Comparison of ENCODE assay signal across 27 cellular contexts in genomic region chr11:128871165-128871564, GRCh38. TPM values are rescaled to one million over a fixed set of nuclear protein-coding genes. Genes with fewer than 3 reads are reported as not detected.
DNase-seq lines count a peak whose midpoint lies in the region; ATAC-seq, FAIRE-seq and TF ChIP-seq lines count a peak whose summit lies in the region.
"Had no signal": no experiment of that assay in that cellular context is flagged by ENCODE, and none has a peak within 500 bp of the region (broad histone marks: within the 10 kb centered on the region; RNA-seq: fewer than 3 reads in every experiment).

No MANE protein-coding gene starts in this region.

- no peak overlapping the region for H3K4me2 ChIP-seq in HepG2 (ENCODE audit: low read depth, low read length)
- H3K4me2 ChIP-seq in mesendoderm (ENCODE audit: low read length): no peak overlapping the region
- H3K4me2 ChIP-seq: BLaER1 treated with 17β-estradiol and CSF1 and Interleukin-3, amounts not matched to agents 10 nM and 100 nM had no signal

- no TSS peak for BruUV-seq in HepG2 (replicated peaks; lab: Mats Ljungman, UMichigan)

- ATAC-seq in HepG2 (no peak), right lobe of liver (no peak), psoas muscle (no peak)
- ATAC-seq: Panc1, SK-N-SH treated with all-trans-retinoic acid at 6 μM for 48 hours had no signal

- no peaks in the 10 kb centered on the region for H3K79me1 ChIP-seq in mesendoderm (ENCODE audit: low read length)

- no peak overlapping the region for H3K56ac ChIP-seq in mesendoderm (ENCODE audit: low read length)

- H3K79me2 ChIP-seq in HepG2 (ENCODE audit: insufficient read depth, low read length): no peaks in the 10 kb centered on the region
- no peaks in the 10 kb centered on the region for H3K79me2 ChIP-seq in mesendoderm (ENCODE audit: control insufficient read depth, insufficient read depth, low read length)

- H4K5ac ChIP-seq in mesendoderm (ENCODE audit: low read length): no peak overlapping the region

- H4K20me1 ChIP-seq in HepG2 (ENCODE audit: insufficient read depth, low read length): no peaks in the 10 kb centered on the region
- H4K20me1 ChIP-seq: BLaER1 treated with 17β-estradiol and CSF1 and Interleukin-3, amounts not matched to agents 10 nM and 100 nM had no signal

- H3K4me1 Mint-ChIP-seq in endodermal cell: peaks cover 31% of the 10 kb centered on the region
- H3K4me1 Mint-ChIP-seq: CD4-positive, alpha-beta memory T cell had no signal

- H2BK15ac ChIP-seq in mesendoderm (replicated peaks; ENCODE audit: low read depth): no peak overlapping the region

- H3K36me3 ChIP-seq in HepG2 (replicated peaks in 1 of 2; ENCODE audit: control insufficient read depth in 1 of 2, insufficient read depth in 2 of 2, low read length in 2 of 2) (no peaks in the 10 kb centered on the region), right lobe of liver (no peaks in the 10 kb centered on the region), endodermal cell (ENCODE audit: control insufficient read depth, insufficient read depth, low read length) (no peaks in the 10 kb centered on the region), mesendoderm (ENCODE audit: control insufficient read depth, insufficient read depth, low read length) (no peaks in the 10 kb centered on the region), esophagus muscularis mucosa (no peaks in the 10 kb centered on the region), psoas muscle (ENCODE audit: insufficient read depth in 1 of 2, low read depth in 1 of 2) (no peaks in the 10 kb centered on the region)
- H3K36me3 ChIP-seq: BLaER1 treated with 17β-estradiol and CSF1 and Interleukin-3, amounts not matched to agents 10 nM and 100 nM had no signal

- H3K9ac ChIP-seq in HepG2 (ENCODE audit: insufficient read depth, low read depth, low read length) (no peak overlapping the region), endodermal cell (ENCODE audit: extremely low read depth, low read length, poor library complexity, severe bottlenecking) (no peak overlapping the region), mesendoderm (ENCODE audit: low read length) (no peak overlapping the region)
- H3K9ac ChIP-seq: BLaER1 treated with 17β-estradiol and CSF1 and Interleukin-3, amounts not matched to agents 10 nM and 100 nM; GM23248 had no signal

- H3K36me3 Mint-ChIP-seq in endodermal cell (ENCODE audit: low read depth): no peaks in the 10 kb centered on the region
- H3K36me3 Mint-ChIP-seq: CD4-positive, alpha-beta memory T cell had no signal

- H2AFZ ChIP-seq in HepG2 (ENCODE audit: low read length): no peak overlapping the region
- H2AFZ ChIP-seq: GM23248 had no signal

- POLR2A ChIA-PET in HepG2 (lab: Yijun Ruan, JAX): no interaction called here

- no peaks in the 10 kb centered on the region for H3K9me3 Mint-ChIP-seq in endodermal cell
- H3K9me3 Mint-ChIP-seq: CD4-positive, alpha-beta memory T cell had no signal

- TF ChIP-seq RAD21 in HepG2 (CRISPR knock-in tag; IDR thresholded peaks at IDR 0.05): no peak

- peaks cover 9% of the 10 kb centered on the region for H3K27me3 Mint-ChIP-seq in endodermal cell (ENCODE audit: insufficient read depth)
- H3K27me3 Mint-ChIP-seq: CD4-positive, alpha-beta memory T cell had no signal

- H3K27me3 ChIP-seq in HepG2 (ENCODE audit: control insufficient read depth in 1 of 2, insufficient read depth in 2 of 2, low read length in 2 of 2) (peaks cover 3 to 14% of the 10 kb centered on the region in 2 experiments; a peak in 4 of 5 replicates), right lobe of liver (no peaks in the 10 kb centered on the region), endodermal cell (ENCODE audit: control insufficient read depth, insufficient read depth, low read length, poor library complexity, severe bottlenecking) (no peaks in the 10 kb centered on the region), mesendoderm (ENCODE audit: insufficient read depth, low read length, poor library complexity) (no peaks in the 10 kb centered on the region), esophagus muscularis mucosa (no peaks in the 10 kb centered on the region), psoas muscle (ENCODE audit: insufficient read depth in 3 of 3, low read length in 2 of 3) (peaks cover 0 to 2% (median 0%) of the 10 kb centered on the region in 3 donors)
- H3K27me3 ChIP-seq: BLaER1 treated with 17β-estradiol and CSF1 and Interleukin-3, amounts not matched to agents 10 nM and 100 nM had no signal

- TF ChIP-seq CTCF in HepG2 (CRISPR knock-in tag; IDR thresholded peaks at IDR 0.05): no peak
- TF ChIP-seq CTCF in right lobe of liver (IDR thresholded peaks at IDR 0.05): no peak
- TF ChIP-seq CTCF in endodermal cell (conservative IDR thresholded peaks at IDR 0.05): no peak
- no peak for TF ChIP-seq CTCF in esophagus muscularis mucosa (IDR thresholded peaks at IDR 0.05)
- no peak for TF ChIP-seq CTCF in psoas muscle (IDR thresholded peaks at IDR 0.05)

- TF ChIP-seq EP300 in HepG2 (IDR thresholded peaks at IDR 0.05; ENCODE audit: low read depth in 2 of 2, low read length in 2 of 2): no peak
- no peak for TF ChIP-seq EP300 in HepG2 (CRISPR knock-in tag; IDR thresholded peaks at IDR 0.05; ENCODE audit: borderline replicate concordance)
- no peak for TF ChIP-seq EP300 in esophagus muscularis mucosa (IDR thresholded peaks at IDR 0.05)

- H3K27ac ChIP-seq in HepG2 (ENCODE audit: extremely low read length, insufficient read depth, low read length) (no peak overlapping the region), right lobe of liver (no peak overlapping the region), endodermal cell (ENCODE audit: low read depth, low read length) (no peak overlapping the region), mesendoderm (ENCODE audit: low read depth, low read length) (no peak overlapping the region), esophagus muscularis mucosa (replicated peaks in 1 of 4) (no peak overlapping the region), psoas muscle (no peak overlapping the region)
- H3K27ac ChIP-seq: BLaER1 treated with 17β-estradiol and CSF1 and Interleukin-3, amounts not matched to agents 10 nM and 100 nM; GM23248 had no signal

- TF ChIP-seq POLR2A in HepG2 (IDR thresholded peaks at IDR 0.05; ENCODE audit: insufficient read depth in 1 of 2, low read depth in 2 of 2, low read length in 2 of 2): no peak
- TF ChIP-seq POLR2A in right lobe of liver (IDR thresholded peaks at IDR 0.05): no peak
- no peak for TF ChIP-seq POLR2A in esophagus muscularis mucosa (IDR thresholded peaks at IDR 0.05; ENCODE audit: low read depth)

- H3K27ac Mint-ChIP-seq in endodermal cell: no peak overlapping the region
- H3K27ac Mint-ChIP-seq: CD4-positive, alpha-beta memory T cell had no signal

- no peak overlapping the region for H4K8ac ChIP-seq in mesendoderm (ENCODE audit: low read depth, low read length)

- no peak overlapping the region for H3K23ac ChIP-seq in mesendoderm (ENCODE audit: low read length)

- in situ Hi-C loops in HepG2 (cut with HindIII; ENCODE audit: extremely low pct_ligation_motif_present, low pct_unique_long_range_greater_than_20kb): no loop called here

- H3K18ac ChIP-seq in mesendoderm (ENCODE audit: low read length): no peak overlapping the region

- H3K4me3 ChIP-seq in HepG2 (replicated peaks in 1 of 3; ENCODE audit: insufficient read depth in 1 of 3, low read depth in 2 of 3, low read length in 3 of 3) (no peak overlapping the region), right lobe of liver (no peak overlapping the region), endodermal cell (ENCODE audit: low read length) (no peak overlapping the region), mesendoderm (ENCODE audit: low read length) (no peak overlapping the region), esophagus muscularis mucosa (no peak overlapping the region), psoas muscle (no peak overlapping the region)
- H3K4me3 ChIP-seq: BLaER1 treated with 17β-estradiol and CSF1 and Interleukin-3, amounts not matched to agents 10 nM and 100 nM; GM23248 had no signal

- no peak overlapping the region for H2AK5ac ChIP-seq in mesendoderm (ENCODE audit: low read length)

- no peak overlapping the region for H3K4me3 Mint-ChIP-seq in endodermal cell
- H3K4me3 Mint-ChIP-seq: CD4-positive, alpha-beta memory T cell had no signal

- H3K4me1 ChIP-seq in HepG2 (ENCODE audit: insufficient read depth, low read length) (0 out of 2 replicates have a peak, but pooled peaks cover 2% of the 10 kb centered on the region), right lobe of liver (no peaks in the 10 kb centered on the region), endodermal cell (ENCODE audit: control insufficient read depth, insufficient read depth, low read length) (peaks cover 22% of the 10 kb centered on the region), mesendoderm (ENCODE audit: control insufficient read depth, low read depth, low read length) (peaks cover 6% of the 10 kb centered on the region), esophagus muscularis mucosa (no peaks in the 10 kb centered on the region), psoas muscle (no peaks in the 10 kb centered on the region)
- H3K4me1 ChIP-seq: Caco-2 had no signal

- no peaks in the 10 kb centered on the region for H3K9me3 ChIP-seq in HepG2 (ENCODE audit: low read length)
- no peaks in the 10 kb centered on the region for H3K9me3 ChIP-seq in right lobe of liver
- H3K9me3 ChIP-seq in endodermal cell (ENCODE audit: control insufficient read depth, low read length): no peaks in the 10 kb centered on the region
- no peaks in the 10 kb centered on the region for H3K9me3 ChIP-seq in esophagus muscularis mucosa
- no peaks in the 10 kb centered on the region for H3K9me3 ChIP-seq in psoas muscle
- H3K9me3 ChIP-seq: BLaER1 treated with 17β-estradiol and CSF1 and Interleukin-3, amounts not matched to agents 10 nM and 100 nM had no signal

- no peak overlapping the region for H2BK120ac ChIP-seq in mesendoderm (ENCODE audit: low read depth, low read length)

- FAIRE-seq in HepG2 (lab: Jason Lieb, UNC): no peak
- FAIRE-seq: GM12891 had no signal

- DNase-seq in HepG2 (ENCODE audit: low spot score): no peak
- DNase-seq in right lobe of liver: no peak
- DNase-seq in endodermal cell: peak; percentile 83
- DNase-seq in mesendoderm: peak; percentile 89
- no peak for DNase-seq in esophagus muscularis mucosa (ENCODE audit: extremely low spot score)
- no peak for DNase-seq in GM03348 (ENCODE audit: low spot score)
- DNase-seq in psoas muscle: no peak
- DNase-seq in NCI-H345 treated with DMSO at 0.1 percent for 48 hours (lab: John Stamatoyannopoulos, UW; ENCODE audit: unreplicated experiment): no peak
- DNase-seq: 8988T; Caco-2; CD4-positive, alpha-beta memory T cell; DND-41; GM23248; KBM-7; MM.1S; NCI-H1048; NCI-H1417 treated with DMSO at 0.1 percent for 48 hours; NCI-H187 treated with DMSO at 0.1 percent for 48 hours; NCI-H226; NCI-H524; NCI-H774; NK-92 treated with Interleukin-12 subunit alpha and Interleukin-12 subunit beta, amount 100 ng/mL, for 24 hours; SIG-M5 had no signal

- no peak overlapping the region for H2BK5ac ChIP-seq in mesendoderm (ENCODE audit: low read length)

- intact Hi-C loops in HepG2 (cut with micrococcal nuclease; ENCODE audit: unreplicated experiment) (no loop called here), right lobe of liver (cut with DNase I) (no loop called here), esophagus muscularis mucosa (cut with DNase I) (no loop called here), psoas muscle (cut with DNase I) (no loop called here)

- WGBS in HepG2 (ENCODE audit: low lambda C conversion rate): 60% methylated on average over 6 of the region's 6 CpGs
- 48% methylated on average over 5 of the region's 6 CpGs for WGBS in right lobe of liver (ENCODE audit: insufficient coverage, low coverage, low lambda C conversion rate, missing lambda C conversion rate)
- WGBS in endodermal cell (ENCODE audit: insufficient coverage in 1 of 2, insufficient read length in 1 of 2), 2 experiments: 39 to 46% methylated on average over 6 of the region's 6 CpGs
- no CpG with 5 or more reads among the region's 6 CpGs for WGBS in mesendoderm (ENCODE audit: extremely low coverage, insufficient coverage, low lambda C conversion rate)
- 64% methylated on average over 6 of the region's 6 CpGs for WGBS in esophagus muscularis mucosa
- WGBS in psoas muscle, 3 donors: 61 to 72% (median 69%) methylated on average over 6 of the region's 6 CpGs

- H3K4ac ChIP-seq in mesendoderm (ENCODE audit: low read depth, low read length): no peak overlapping the region

- CTCF ChIA-PET in HepG2 (lab: Yijun Ruan, JAX; ENCODE audit: low intra/inter-chr PET ratio, low total read pairs): no interaction called here

RNA-seq across cellular contexts. Expression of gene KCNJ1, which starts 4.1 kb away (rescaled TPM):
- not detected in 2 replicates for total RNA-seq in HepG2 (2016; rRNA removed; fragmentation: Illumina TruSeq; extraction: Trizol)
- not detected in 2 replicates for total RNA-seq in HepG2 (2016; cell fraction: cytosol; rRNA removed; fragmentation: Illumina TruSeq; extraction: Trizol; ENCODE audit: low read depth)
- total RNA-seq in HepG2 (2016; cell fraction: insoluble cytoplasmic fraction; rRNA removed; fragmentation: Illumina TruSeq; extraction: Trizol): not detected in 2 replicates
- not detected in 2 replicates for total RNA-seq in HepG2 (2016; cell fraction: membrane; rRNA removed; fragmentation: Illumina TruSeq; extraction: Trizol)
- not detected in 2 replicates for total RNA-seq in HepG2 (2016; cell fraction: nucleus; rRNA removed; fragmentation: Illumina TruSeq; extraction: Trizol)
- polyA plus RNA-seq in HepG2 (2011; rRNA removed): not detected in 2 replicates
- not detected in 2 replicates for polyA plus RNA-seq in HepG2 (2011; cell fraction: cytosol; rRNA removed)
- not detected in 2 replicates for polyA plus RNA-seq in HepG2 (2011; cell fraction: nucleus; rRNA removed)
- polyA plus RNA-seq in HepG2 (2012): not detected in 2 replicates
- not detected in 2 replicates for polyA plus RNA-seq in HepG2 (2016; cell fraction: cytosol; fragmentation: Illumina TruSeq; extraction: Trizol; ENCODE audit: low read depth)
- polyA plus RNA-seq in HepG2 (2016; cell fraction: insoluble cytoplasmic fraction; fragmentation: Illumina TruSeq; extraction: Trizol; ENCODE audit: low read depth): not detected in 2 replicates
- not detected in 2 replicates for polyA plus RNA-seq in HepG2 (2016; cell fraction: membrane; fragmentation: Illumina TruSeq; extraction: Trizol; ENCODE audit: low read depth)
- not detected in 2 replicates for polyA plus RNA-seq in HepG2 (2016; cell fraction: nucleus; fragmentation: Illumina TruSeq; extraction: Trizol; ENCODE audit: insufficient read depth, low read depth)
- polyA minus RNA-seq in HepG2 (2011; rRNA and poly(A)+ RNA removed; ENCODE audit: low replicate concordance): not detected in 2 replicates
- polyA minus RNA-seq in HepG2 (2011; cell fraction: cytosol; rRNA and poly(A)+ RNA removed): not detected in 2 replicates
- polyA minus RNA-seq in HepG2 (2011; cell fraction: nucleus; rRNA and poly(A)+ RNA removed): not detected in 2 replicates
- total RNA-seq in right lobe of liver: not detected
- not detected for total RNA-seq in endodermal cell
- polyA plus RNA-seq in endodermal cell (2013, experiment 1 of 2): 0.36 TPM
- not detected for polyA plus RNA-seq in endodermal cell (2013, experiment 2 of 2)
- polyA plus RNA-seq in mesendoderm (2013, experiment 1 of 2): 0.01 TPM
- 0.03 TPM for polyA plus RNA-seq in mesendoderm (2013, experiment 2 of 2)
- not detected for total RNA-seq in esophagus muscularis mucosa
- not detected for total RNA-seq in psoas muscle
- not detected for polyA plus RNA-seq in psoas muscle
- total RNA-seq: Caco-2, GM23248 had no signal
- polyA plus RNA-seq: GM23248 had no signal

RNA-seq across cellular contexts. Expression of gene KCNJ5, which starts 20.0 kb away (rescaled TPM):
- total RNA-seq in HepG2 (2016; rRNA removed; fragmentation: Illumina TruSeq; extraction: Trizol): not detected in 2 replicates
- total RNA-seq in HepG2 (2016; cell fraction: cytosol; rRNA removed; fragmentation: Illumina TruSeq; extraction: Trizol; ENCODE audit: low read depth): not detected in 2 replicates
- total RNA-seq in HepG2 (2016; cell fraction: insoluble cytoplasmic fraction; rRNA removed; fragmentation: Illumina TruSeq; extraction: Trizol): not detected in 2 replicates
- not detected in 2 replicates for total RNA-seq in HepG2 (2016; cell fraction: membrane; rRNA removed; fragmentation: Illumina TruSeq; extraction: Trizol)
- not detected in 2 replicates for total RNA-seq in HepG2 (2016; cell fraction: nucleus; rRNA removed; fragmentation: Illumina TruSeq; extraction: Trizol)
- polyA plus RNA-seq in HepG2 (2011; rRNA removed): not detected in 2 replicates
- polyA plus RNA-seq in HepG2 (2011; cell fraction: cytosol; rRNA removed): not detected in 2 replicates
- not detected in 2 replicates for polyA plus RNA-seq in HepG2 (2011; cell fraction: nucleus; rRNA removed)
- polyA plus RNA-seq in HepG2 (2012): not detected in 2 replicates
- not detected in 2 replicates for polyA plus RNA-seq in HepG2 (2016; cell fraction: cytosol; fragmentation: Illumina TruSeq; extraction: Trizol; ENCODE audit: low read depth)
- not detected in 2 replicates for polyA plus RNA-seq in HepG2 (2016; cell fraction: insoluble cytoplasmic fraction; fragmentation: Illumina TruSeq; extraction: Trizol; ENCODE audit: low read depth)
- polyA plus RNA-seq in HepG2 (2016; cell fraction: membrane; fragmentation: Illumina TruSeq; extraction: Trizol; ENCODE audit: low read depth): not detected in 2 replicates
- polyA plus RNA-seq in HepG2 (2016; cell fraction: nucleus; fragmentation: Illumina TruSeq; extraction: Trizol; ENCODE audit: insufficient read depth, low read depth): not detected in 2 replicates
- not detected in 2 replicates for polyA minus RNA-seq in HepG2 (2011; rRNA and poly(A)+ RNA removed; ENCODE audit: low replicate concordance)
- polyA minus RNA-seq in HepG2 (2011; cell fraction: cytosol; rRNA and poly(A)+ RNA removed): not detected in 2 replicates
- not detected in 2 replicates for polyA minus RNA-seq in HepG2 (2011; cell fraction: nucleus; rRNA and poly(A)+ RNA removed)
- under 1 TPM; 0.05 to 0.80 (median 0.11) TPM for total RNA-seq in right lobe of liver
- 1 to 10 TPM in 1 of 2 donors, under 1 TPM in 1; 0.60 to 1.1 TPM for total RNA-seq in endodermal cell
- 0.64 TPM for polyA plus RNA-seq in endodermal cell (2013, experiment 1 of 2)
- polyA plus RNA-seq in endodermal cell (2013, experiment 2 of 2): 1.2 TPM
- polyA plus RNA-seq in mesendoderm (2013, experiment 1 of 2): 0.11 TPM
- polyA plus RNA-seq in mesendoderm (2013, experiment 2 of 2): 0.13 TPM
- 1 to 10 TPM in 2 of 4 donors, under 1 TPM in 2; 0.80 to 3.8 (median 1.00) TPM for total RNA-seq in esophagus muscularis mucosa
- total RNA-seq in psoas muscle: under 1 TPM; 0.24 to 0.46 (median 0.43) TPM
- polyA plus RNA-seq in psoas muscle: under 1 TPM; 0.01 to 0.06 (median 0.01) TPM
- total RNA-seq: Caco-2 had no signal
- polyA plus RNA-seq: CD4-positive, alpha-beta memory T cell; GM23248 had no signal

Comparison
In these comparisons a context has a peak if more than half of its experiments do, and no peak if none do; other contexts are left out.
1. DNase-seq: peak in endodermal cell (single experiment) and mesendoderm (single experiment); none in HepG2 (single experiment), right lobe of liver (0 of 3), esophagus muscularis mucosa (single experiment), GM03348 (single experiment), psoas muscle (0 of 2) and NCI-H345 treated with DMSO at 0.1 percent for 48 hours (single experiment).